Comparison of ENCODE assay signal across 8 cellular contexts in the genomic region with DNA sequence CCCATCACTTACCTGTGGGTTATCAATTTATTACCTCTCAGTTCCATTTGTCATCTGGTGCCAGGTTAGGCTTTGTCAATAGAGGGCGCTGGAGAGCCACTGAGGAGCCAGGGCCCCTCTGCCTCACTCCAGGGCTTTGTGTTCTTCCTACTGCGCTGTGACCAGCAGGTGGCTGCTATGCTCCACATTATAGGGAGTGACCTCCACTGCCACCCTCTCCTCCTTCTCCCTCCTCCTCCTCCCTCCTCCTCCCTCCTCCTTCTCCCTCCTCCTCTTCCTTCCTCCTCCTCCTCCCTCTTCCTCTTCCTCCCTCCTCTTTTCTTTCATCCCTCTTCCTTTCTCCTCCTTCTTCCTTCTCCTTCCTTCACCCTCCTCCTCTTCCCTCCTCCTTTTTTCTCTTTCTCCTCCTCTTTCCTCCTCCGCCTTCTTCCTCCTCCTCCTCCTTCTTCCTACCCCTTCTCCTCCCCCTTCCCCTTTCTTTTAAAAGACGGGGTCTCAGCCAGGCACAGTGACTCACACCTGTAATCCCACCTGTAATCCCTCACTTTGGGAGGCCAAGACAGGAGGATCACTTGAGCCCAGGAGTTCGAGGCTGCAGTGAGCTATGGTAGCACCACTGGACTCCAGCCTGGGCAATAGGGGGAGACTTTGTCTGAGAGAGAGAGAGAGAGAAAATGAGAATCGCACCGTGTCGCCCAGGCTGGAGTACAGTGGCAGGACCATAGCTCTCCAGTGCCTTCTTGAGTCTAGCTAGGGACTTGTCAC. TPM values are rescaled to one million over a fixed set of nuclear protein-coding genes. Genes with fewer than 3 reads are reported as not detected.
DNase-seq lines count a peak whose midpoint lies in the region; FAIRE-seq and TF ChIP-seq lines count a peak whose summit lies in the region.

No MANE protein-coding gene starts in this region.

- TF ChIP-seq POLR2A in H54 (IDR thresholded peaks at IDR 0.05; ENCODE audit: low read depth, low read length): no peak

- DNase-seq in H54 (ENCODE audit: insufficient read length, low spot score) (peak; percentile 93), MM.1S (peak; percentile 91), RPMI8226 (peak; percentile 88), activated T-helper 1 cell treated with Interleukin-2 at 50 U/mL for 16 hours (ENCODE audit: low read depth) (peak; percentile 81), fibroblast of villous mesenchyme (ENCODE audit: low read depth) (peak; percentile 83), osteoblast (ENCODE audit: insufficient read length, low spot score, missing footprints) (peak; percentile 97), tibial artery (peak; percentile 86 to 91)

- no peak overlapping the region for H3K27ac ChIP-seq in DOHH2 (ENCODE audit: low read depth, low read length)
- no peak overlapping the region for H3K27ac ChIP-seq in MM.1S (ENCODE audit: low read length)
- no peak overlapping the region for H3K27ac ChIP-seq in osteoblast (ENCODE audit: low read depth, low read length)
- H3K27ac ChIP-seq in tibial artery: no peak overlapping the region

- no peaks in the 10 kb centered on the region for H3K79me2 ChIP-seq in DOHH2 (ENCODE audit: control insufficient read depth, low read length)
- no peaks in the 10 kb centered on the region for H3K79me2 ChIP-seq in MM.1S (ENCODE audit: low read length)
- no peaks in the 10 kb centered on the region for H3K79me2 ChIP-seq in osteoblast (ENCODE audit: insufficient read depth, low read length)

- H2AFZ ChIP-seq in MM.1S (ENCODE audit: low read length) (no peak overlapping the region), osteoblast (ENCODE audit: low read length) (no peak overlapping the region)

- H3K4me1 ChIP-seq in DOHH2 (ENCODE audit: control insufficient read depth, low read length) (peaks cover 4% of the 10 kb centered on the region; the same call in 1 of the 2 replicates), MM.1S (ENCODE audit: low read length) (0 out of 2 replicates have a peak, but pooled peaks cover 4% of the 10 kb centered on the region), osteoblast (ENCODE audit: insufficient read depth, low read length) (no peaks in the 10 kb centered on the region), tibial artery (peaks cover 0 to 5% (median 0%) of the 10 kb centered on the region in 4 donors)

- no peaks in the 10 kb centered on the region for H3K36me3 ChIP-seq in DOHH2 (ENCODE audit: control insufficient read depth, low read length)
- H3K36me3 ChIP-seq in MM.1S (replicated peaks; ENCODE audit: insufficient read depth, low read length): no peaks in the 10 kb centered on the region
- H3K36me3 ChIP-seq in osteoblast (ENCODE audit: insufficient read depth, low read length): no peaks in the 10 kb centered on the region
- no peaks in the 10 kb centered on the region for H3K36me3 ChIP-seq in tibial artery

- H3K4me3 ChIP-seq in DOHH2 (ENCODE audit: low read length): no peak overlapping the region
- no peak overlapping the region for H3K4me3 ChIP-seq in MM.1S (ENCODE audit: low read length)
- no peak overlapping the region for H3K4me3 ChIP-seq in fibroblast of villous mesenchyme (ENCODE audit: low read depth, low read length)
- H3K4me3 ChIP-seq in osteoblast (ENCODE audit: insufficient read depth, low read length): no peak overlapping the region
- no peak overlapping the region for H3K4me3 ChIP-seq in tibial artery

- intact Hi-C loops in tibial artery (cut with DNase I; ENCODE audit: low total_unique reads): loop anchor here (2.0 kb wide), 1 partner anchor 23 kb away; no protein-coding TSS in a partner anchor

- no peak overlapping the region for H3K4me2 ChIP-seq in DOHH2 (ENCODE audit: low read length)
- no peak overlapping the region for H3K4me2 ChIP-seq in MM.1S (ENCODE audit: low read depth, low read length)
- no peak overlapping the region for H3K4me2 ChIP-seq in osteoblast (ENCODE audit: insufficient read depth, low read length)

- TF ChIP-seq CTCF in DOHH2 (IDR thresholded peaks at IDR 0.05; ENCODE audit: low read depth, low read length, poor library complexity, severe bottlenecking) (peak; percentile 95), MM.1S (IDR thresholded peaks at IDR 0.05; ENCODE audit: low read length) (peak; percentile 98), fibroblast of villous mesenchyme (IDR thresholded peaks at IDR 0.05; ENCODE audit: insufficient read depth, low read depth, low read length) (peak; percentile 100), osteoblast (IDR thresholded peaks at IDR 0.05; ENCODE audit: extremely low read depth, low read depth, low read length) (peak; percentile 99), tibial artery (IDR thresholded peaks at IDR 0.05) (peak; percentile 95)

- no peaks in the 10 kb centered on the region for H3K9me3 ChIP-seq in DOHH2 (ENCODE audit: control insufficient read depth, insufficient read depth, low read length)
- no peaks in the 10 kb centered on the region for H3K9me3 ChIP-seq in MM.1S (replicated peaks; ENCODE audit: insufficient read depth, low read length)
- H3K9me3 ChIP-seq in osteoblast (ENCODE audit: low read depth, low read length): no peaks in the 10 kb centered on the region
- no peaks in the 10 kb centered on the region for H3K9me3 ChIP-seq in tibial artery

- H3F3A ChIP-seq in DOHH2 (ENCODE audit: control insufficient read depth, insufficient read depth): no peaks in the 10 kb centered on the region
- H3F3A ChIP-seq in MM.1S (ENCODE audit: insufficient read depth, low read length): 0 out of 2 replicates have a peak, but pooled peaks cover 6% of the 10 kb centered on the region

- FAIRE-seq in H54 (lab: Jason Lieb, UNC): peak; percentile 92

- H3K9ac ChIP-seq in MM.1S (ENCODE audit: low read length): no peak overlapping the region

- H3K9me2 ChIP-seq in DOHH2 (replicated peaks; ENCODE audit: control insufficient read depth, low read length) (no peaks in the 10 kb centered on the region), MM.1S (replicated peaks; ENCODE audit: insufficient read depth, low read length) (no peaks in the 10 kb centered on the region)

- H3K27me3 ChIP-seq in DOHH2 (ENCODE audit: control insufficient read depth, low read length): 0 out of 2 replicates have a peak, but pooled peaks cover 2% of the 10 kb centered on the region
- peaks cover 14% of the 10 kb centered on the region for H3K27me3 ChIP-seq in MM.1S (replicated peaks; ENCODE audit: insufficient read depth, low read length)
- H3K27me3 ChIP-seq in osteoblast (ENCODE audit: insufficient read depth, low read length): no peaks in the 10 kb centered on the region
- peaks cover 0 to 5% of the 10 kb centered on the region in 2 donors for H3K27me3 ChIP-seq in tibial artery

- H4K20me1 ChIP-seq in DOHH2 (ENCODE audit: control insufficient read depth, insufficient read depth, low read depth, low read length) (peaks cover 3% of the 10 kb centered on the region; the same call in 1 of the 2 replicates), MM.1S (ENCODE audit: insufficient read depth, low read length) (no peaks in the 10 kb centered on the region), osteoblast (ENCODE audit: insufficient read depth, low read length) (no peaks in the 10 kb centered on the region)

RNA-seq across cellular contexts. Expression of a gene that starts 10.3 kb away (rescaled TPM):
- total RNA-seq in fibroblast of villous mesenchyme: not detected in 2 replicates
- not detected in 2 replicates for total RNA-seq in osteoblast

RNA-seq across cellular contexts. Expression of a gene that starts 23.8 kb away (rescaled TPM):
- total RNA-seq in fibroblast of villous mesenchyme (5.6 and 7.4 TPM in 2 replicates), osteoblast (6.5 and 6.8 TPM in 2 replicates)

RNA-seq across cellular contexts. Expression of a gene that starts 27.7 kb away (rescaled TPM):
- total RNA-seq in fibroblast of villous mesenchyme (not detected in 2 replicates), osteoblast (not detected in 2 replicates)

RNA-seq across cellular contexts. Expression of a gene that starts 45.9 kb away (rescaled TPM):
- 165 and 215 TPM in 2 replicates for total RNA-seq in fibroblast of villous mesenchyme
- total RNA-seq in osteoblast: 123 and 185 TPM in 2 replicates

RNA-seq across cellular contexts. Expression of a gene that starts 48.2 kb away (rescaled TPM):
- total RNA-seq in fibroblast of villous mesenchyme (0.43 and 0.64 TPM in 2 replicates), osteoblast (0.72 and 0.88 TPM in 2 replicates)
